18 cellular contexts compared by ENCODE assay signal in the genomic region with DNA sequence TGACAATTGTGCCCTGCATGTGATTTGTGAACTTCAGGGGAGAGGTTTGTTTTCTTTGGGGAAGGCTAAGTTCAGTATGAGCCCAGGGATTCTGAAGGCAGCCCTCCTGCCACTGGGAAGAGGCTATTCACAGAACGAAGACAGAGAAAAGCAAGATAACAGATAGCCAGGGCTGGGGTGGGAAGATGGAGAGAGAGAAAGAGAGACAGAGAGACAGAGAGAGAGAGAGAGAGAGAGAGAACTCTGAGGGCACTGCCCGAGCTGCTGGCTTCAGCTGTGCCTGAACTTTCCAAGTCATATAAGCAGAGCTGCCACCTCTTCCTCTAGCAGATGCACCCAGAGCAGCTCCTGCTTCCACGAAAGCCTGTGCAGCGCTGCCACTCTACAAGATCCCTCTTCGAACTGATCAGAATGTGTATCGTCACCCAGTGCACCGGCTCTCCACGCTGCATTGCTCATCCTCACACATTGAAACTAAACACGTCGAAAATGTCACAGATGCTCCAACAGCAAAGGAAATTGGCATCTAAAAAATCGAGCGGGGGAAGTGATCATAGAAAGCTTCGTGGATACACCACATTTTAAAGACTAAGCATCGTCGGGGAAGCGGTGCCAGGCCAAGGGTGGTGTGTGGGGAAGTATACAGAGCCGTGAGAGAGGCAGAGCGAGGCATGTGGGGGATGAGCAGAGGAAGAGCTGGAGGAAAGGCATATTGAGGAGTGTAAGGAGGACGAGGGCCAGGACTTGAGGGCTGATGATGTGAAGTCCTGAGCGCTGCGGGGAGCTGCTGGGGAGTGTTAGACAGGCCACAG.
"Had no signal": no experiment of that assay in that cellular context is flagged by ENCODE, and none has a peak within 500 bp of the region (broad histone marks: within the 10 kb centered on the region; RNA-seq: fewer than 3 reads in every experiment).

No MANE protein-coding gene starts in this region.

- H3K27me3 ChIP-seq: adrenal gland had no signal

- H3K4me1 ChIP-seq: adrenal gland had no signal

- ATAC-seq: activated CD4-positive, alpha-beta T cell treated with anti-CD3 and anti-CD28 coated beads for 36 hours; naive thymus-derived CD8-positive, alpha-beta T cell; stimulated activated naive CD8-positive, alpha-beta T cell treated with anti-CD3 and anti-CD28 coated beads, Interleukin-15, amount 100 ng/mL, for 72 hours; WTC11 had no signal

- H3K36me3 ChIP-seq: adrenal gland, esophagus squamous epithelium had no signal

- FAIRE-seq: endothelial cell of umbilical vein, TTC549 had no signal

- DNase-seq: activated CD4-positive, alpha-beta memory T cell treated with anti-CD3 and anti-CD28 coated beads, Interleukin-2, amount 10 ng/mL, durations not matched to agents 7 days and 5 days; activated CD4-positive, alpha-beta T cell treated with anti-CD3 and anti-CD28 coated beads for 36 hours; activated gamma-delta T cell treated with Interleukin-2 at 50 U/mL for 16 hours; effector memory CD4-positive, alpha-beta T cell; esophagus squamous epithelium; left cardiac atrium; mesenchymal stem cell; naive thymus-derived CD8-positive, alpha-beta T cell; retina; stimulated activated CD4-positive, alpha-beta T cell treated with anti-CD3 and anti-CD28 coated beads, Interleukin-12 subunit alpha, Interleukin-12 subunit beta, amount 100 ng/mL, for 4 hours; stimulated activated CD4-positive, alpha-beta T cell treated with anti-CD3 and anti-CD28 coated beads, Interleukin-1b, Interleukin-23, amount 100 ng/mL, for 48 hours; stimulated activated naive CD8-positive, alpha-beta T cell treated with anti-CD3 and anti-CD28 coated beads, Interleukin-15, amount 100 ng/mL, for 72 hours; SW 1271; trophoblast cell had no signal

- H3K9me3 ChIP-seq: adrenal gland, esophagus squamous epithelium had no signal

- H3K27ac ChIP-seq: adrenal gland, esophagus squamous epithelium had no signal

- H3K4me3 ChIP-seq: adrenal gland, esophagus squamous epithelium had no signal
